In the genomic region with DNA sequence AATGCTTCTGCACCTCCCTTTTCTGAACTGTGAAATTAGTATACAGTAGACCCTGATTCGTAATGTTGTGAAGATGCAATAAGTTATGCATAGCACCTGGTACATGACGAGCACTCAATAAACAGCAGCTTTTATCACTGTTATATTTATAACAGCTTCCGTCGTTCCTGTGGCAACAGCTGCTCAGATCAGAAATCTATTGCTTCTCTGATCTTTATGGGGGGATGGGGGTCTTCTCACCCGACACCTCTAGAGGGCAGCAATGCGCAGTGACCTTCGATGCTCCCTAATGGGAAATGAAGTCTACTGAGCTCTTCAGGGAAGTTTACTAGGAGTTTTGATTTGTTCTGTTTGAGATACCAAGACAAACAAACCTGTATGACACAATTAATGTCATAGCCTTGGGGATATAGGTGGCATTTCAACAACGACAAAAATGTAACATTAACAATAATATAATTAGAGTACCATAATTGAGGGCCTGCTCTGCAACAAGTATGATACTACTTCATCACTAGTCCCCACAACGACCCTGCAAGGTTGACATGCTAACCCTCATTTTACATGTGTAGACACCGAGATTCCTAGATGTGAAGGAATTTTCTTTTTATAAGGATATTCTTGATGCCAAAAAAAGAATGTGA, we compare ENCODE assay signal across 8 cellular contexts.
DNase-seq lines count a peak whose midpoint lies in the region; ATAC-seq and TF ChIP-seq lines count a peak whose summit lies in the region.

No MANE protein-coding gene starts in this region.

- WGBS in adrenal gland, 4 donors = 36 to 41% (median 39%) methylated on average over 10 of the region's 10 CpGs

- H3K4me1 ChIP-seq in adrenal gland (replicated peaks in 1 of 2) = no peaks in the 10 kb centered on the region

- no peak overlapping the region for H3K27ac ChIP-seq in adrenal gland

- H3K36me3 Mint-ChIP-seq in T-cell = no peaks in the 10 kb centered on the region

- intact Hi-C loops in adrenal gland (cut with DNase I) = no loop called here

- DNase-seq in NCI-H748 (lab: John Stamatoyannopoulos, UW; ENCODE audit: unreplicated experiment) = peak; percentile 29
- DNase-seq in NCI-H748 treated with DMSO at 0.1 percent for 48 hours (lab: John Stamatoyannopoulos, UW) = no peak
- peak; percentile 44 to 80 (median 67) for DNase-seq in T-cell
- peak; percentile 19 to 75 (median 30) for DNase-seq in adrenal gland
- peak; percentile 90 for DNase-seq in iPS-NIHi7 (ENCODE audit: extremely low spot score)
- DNase-seq in stimulated activated CD4-positive, alpha-beta T cell treated with anti-CD3 and anti-CD28 coated beads, Interleukin-4, amount 100 ng/mL, for 4 hours = peak; percentile 56 to 62

- H3K9me3 ChIP-seq in adrenal gland (replicated peaks in 1 of 3) = no peaks in the 10 kb centered on the region

- H3K4me3 ChIP-seq in adrenal gland = no peak overlapping the region

- peak in 5 of 6 experiments; percentile 14 to 53 (median 40) for TF ChIP-seq CTCF in adrenal gland (IDR thresholded peaks at IDR 0.05)

- no peak for TF ChIP-seq POLR2A in adrenal gland (IDR thresholded peaks at IDR 0.05)

- no peaks in the 10 kb centered on the region for H3K36me3 ChIP-seq in adrenal gland (replicated peaks in 1 of 2)

- H3K4me3 Mint-ChIP-seq in T-cell = no peak overlapping the region

- CTCF ChIA-PET in T-cell (lab: Charles Lee) = interaction anchor here (0.6 to 1.2 kb wide), 16 partner anchors 13 to 567 kb away, joined by 3 to 14 read pairs (median 3); a partner anchor contains a TSS

- no peaks in the 10 kb centered on the region for H3K9me3 Mint-ChIP-seq in T-cell

- H3K27ac Mint-ChIP-seq in T-cell = no peak overlapping the region

- no peaks in the 10 kb centered on the region for H3K27me3 Mint-ChIP-seq in T-cell

- ATAC-seq in HG03442 (IDR thresholded peaks at IDR 0.05; ENCODE audit: unreplicated experiment) = peak; percentile 63
- ATAC-seq in T-cell (replicated peaks in 1 of 4) = peak; percentile 75 to 99 (median 84)
- no peak for ATAC-seq in GM21737 (IDR thresholded peaks at IDR 0.05; ENCODE audit: unreplicated experiment)

- no peaks in the 10 kb centered on the region for H3K27me3 ChIP-seq in adrenal gland

- peaks cover 6 to 10% (median 9%) of the 10 kb centered on the region in 3 donors for H3K4me1 Mint-ChIP-seq in T-cell

- POLR2A ChIA-PET in T-cell (lab: Charles Lee) = interaction anchor here in 1 of 2 donors (0.7 kb wide), 1 partner anchor 290 kb away, joined by 3 read pairs; no protein-coding TSS in a partner anchor
